Comparison of ENCODE assay signal across 8 cellular contexts in the genomic region with DNA sequence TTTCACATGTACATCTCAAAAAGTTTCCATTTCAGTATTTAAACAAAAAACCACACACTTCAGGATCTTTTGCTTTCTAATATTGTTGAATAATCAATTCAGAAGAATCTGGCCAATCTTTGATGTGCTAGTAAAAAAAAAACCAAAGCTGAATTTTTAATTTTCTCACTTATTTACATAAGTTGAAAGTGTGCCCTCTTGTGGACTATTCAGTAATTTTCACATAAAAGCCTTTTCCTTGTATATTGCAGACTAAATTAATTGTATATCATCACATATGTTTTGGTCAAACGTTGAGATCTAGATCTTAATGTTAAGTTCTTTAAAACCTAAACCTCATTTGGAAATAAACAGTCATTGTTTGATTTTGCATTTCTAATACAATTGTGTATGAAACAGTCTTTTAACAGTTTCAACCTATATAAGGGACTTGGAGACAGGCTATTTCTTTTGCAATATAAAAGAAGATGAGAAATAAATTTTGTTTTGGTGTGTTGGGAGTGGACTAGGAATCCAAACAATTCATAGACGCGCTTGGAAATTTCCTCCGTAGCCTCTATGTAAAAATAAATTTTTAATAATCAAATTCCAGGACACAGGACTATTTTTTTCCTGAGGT.
DNase-seq lines count a peak whose midpoint lies in the region; ATAC-seq and TF ChIP-seq lines count a peak whose summit lies in the region.

No MANE protein-coding gene starts in this region.

- no peak for ATAC-seq in SK-N-SH treated with all-trans-retinoic acid at 6 μM for 48 hours
- no peak for ATAC-seq in GM19328 (IDR thresholded peaks at IDR 0.05; ENCODE audit: unreplicated experiment)
- no peak for ATAC-seq in HG03442 (IDR thresholded peaks at IDR 0.05; ENCODE audit: unreplicated experiment)
- ATAC-seq in HG02852 (IDR thresholded peaks at IDR 0.05; ENCODE audit: unreplicated experiment), result no peak

- H3K27me3 ChIP-seq in SK-N-SH (ENCODE audit: insufficient read depth), result no peaks in the 10 kb centered on the region

- peak; percentile 44; the same call in 1 of the 2 replicates for TF ChIP-seq RAD21 in SK-N-SH (IDR thresholded peaks at IDR 0.05; ENCODE audit: low read length)

- peaks cover 94% of the 10 kb centered on the region for H3K79me2 ChIP-seq in SK-N-SH (ENCODE audit: insufficient read depth)

- H3K4me1 ChIP-seq in SK-N-SH (ENCODE audit: control insufficient read depth in 1 of 2, insufficient read depth in 2 of 2, low read depth in 1 of 2, low read length in 1 of 2), result peaks cover 5 to 38% of the 10 kb centered on the region in 2 experiments; a peak in 2 of 4 replicates

- 69% methylated on average over 4 of the region's 4 CpGs for WGBS in SK-N-SH (ENCODE audit: low lambda C conversion rate)

- H3K4me3 ChIP-seq in SK-N-SH (ENCODE audit: low read depth in 2 of 2, low read length in 1 of 2), result no peak overlapping the region

- H3K36me3 ChIP-seq in SK-N-SH (replicated peaks in 1 of 2; ENCODE audit: control insufficient read depth in 1 of 2, insufficient read depth in 2 of 2, low read length in 1 of 2), result peaks cover 0 to 13% of the 10 kb centered on the region in 2 experiments

- CTCF ChIA-PET in SK-N-SH (lab: Yijun Ruan, JAX), result interaction anchor here (0.6 to 1.9 kb wide), 11 partner anchors 10 to 229 kb away, joined by 3 to 16 read pairs (median 3); partner anchors contain the start of gene NIPBL

- POLR2A ChIA-PET in SK-N-SH (lab: Yijun Ruan, JAX), result no interaction called here

- H3K9me2 ChIP-seq in SK-N-SH, result no peaks in the 10 kb centered on the region

- no peak overlapping the region for H3K27ac ChIP-seq in SK-N-SH (ENCODE audit: low read depth in 2 of 2, low read length in 1 of 2)

- H2AFZ ChIP-seq in SK-N-SH (ENCODE audit: low read depth), result no peak overlapping the region

- H3K9ac ChIP-seq in SK-N-SH, result no peak overlapping the region

- DNase-seq in SK-N-SH (peak; percentile 12), NCI-H1694 (lab: John Stamatoyannopoulos, UW) (peak; percentile 83), amniotic epithelial cell (ENCODE audit: low read depth) (peak; percentile 70), left kidney (ENCODE audit: low read depth, low spot score) (peak; percentile 72)

- H3K4me2 ChIP-seq in SK-N-SH, result no peak overlapping the region

- no peak for TF ChIP-seq EP300 in SK-N-SH (IDR thresholded peaks at IDR 0.05; ENCODE audit: borderline replicate concordance in 1 of 2, low read depth in 1 of 2, low read length in 1 of 2)

- peak; percentile 79 for TF ChIP-seq CTCF in SK-N-SH (IDR thresholded peaks at IDR 0.05)

- H4K20me1 ChIP-seq in SK-N-SH (ENCODE audit: insufficient read depth), result peaks cover 62% of the 10 kb centered on the region

- no peaks in the 10 kb centered on the region for H3K9me3 ChIP-seq in SK-N-SH

- H3F3A ChIP-seq in SK-N-SH (replicated peaks; ENCODE audit: insufficient read depth), result peaks cover 26% of the 10 kb centered on the region

TF ChIP-seq in SK-N-SH, 30 proteins besides CTCF, POLR2A, EP300 and RAD21:
- 0 out of 2 replicates have a peak, but pooled peaks have one; percentile 8 for TF ChIP-seq SMC3 (IDR thresholded peaks at IDR 0.05; ENCODE audit: low read depth, low read length)
- no peak for TF ChIP-seq GATA2 (CRISPR knock-in tag; IDR thresholded peaks at IDR 0.05)
TF ChIP-seq in SK-N-SH: peak in this region for 1.

TF ChIP-seq in SK-N-SH treated with all-trans-retinoic acid at 6 μM for 48 hours, 23 proteins besides CTCF, POLR2A, EP300 and RAD21:
- TF ChIP-seq BACH2 (CRISPR knock-in tag; IDR thresholded peaks at IDR 0.05; ENCODE audit: borderline replicate concordance) (no peak), ESRRG (CRISPR knock-in tag; IDR thresholded peaks at IDR 0.05) (no peak), ZFP3 (CRISPR knock-in tag; IDR thresholded peaks at IDR 0.05) (no peak), ZNF565 (CRISPR knock-in tag; conservative IDR thresholded peaks at IDR 0.05; ENCODE audit: low read depth) (no peak), ISL1 (CRISPR knock-in tag; IDR thresholded peaks at IDR 0.05) (no peak), TSHZ2 (CRISPR knock-in tag; IDR thresholded peaks at IDR 0.05) (no peak), ZNF70 (CRISPR knock-in tag; IDR thresholded peaks at IDR 0.05) (no peak), ARNTL (CRISPR knock-in tag; IDR thresholded peaks at IDR 0.05; ENCODE audit: borderline replicate concordance, low read depth) (no peak), PPARA (CRISPR knock-in tag; IDR thresholded peaks at IDR 0.05; ENCODE audit: borderline replicate concordance) (no peak), RARB (CRISPR knock-in tag; IDR thresholded peaks at IDR 0.05) (no peak), CREB5 (CRISPR knock-in tag; IDR thresholded peaks at IDR 0.05; ENCODE audit: low read depth) (no peak), CSDC2 (CRISPR knock-in tag; IDR thresholded peaks at IDR 0.05) (no peak), GLIS3 (CRISPR knock-in tag; IDR thresholded peaks at IDR 0.05) (no peak), ZNF8 (CRISPR knock-in tag; IDR thresholded peaks at IDR 0.05) (no peak), POU6F1 (CRISPR knock-in tag; IDR thresholded peaks at IDR 0.05; ENCODE audit: borderline replicate concordance, low read depth) (no peak), TOX (CRISPR knock-in tag; IDR thresholded peaks at IDR 0.05; ENCODE audit: borderline replicate concordance) (no peak), SNAI2 (CRISPR knock-in tag; IDR thresholded peaks at IDR 0.05) (no peak), TCF4 (CRISPR knock-in tag; IDR thresholded peaks at IDR 0.05; ENCODE audit: borderline replicate concordance) (no peak), OSR1 (CRISPR knock-in tag; IDR thresholded peaks at IDR 0.05) (no peak), ZC3H10 (CRISPR knock-in tag; IDR thresholded peaks at IDR 0.05) (no peak)
TF ChIP-seq in SK-N-SH treated with all-trans-retinoic acid at 6 μM for 48 hours: peak in this region for 0.

Comparison
In these comparisons a context has a peak if more than half of its experiments do, and no peak if none do; other contexts are left out.
1. DNase-seq: peak in every context shown above with its lines; median percentile 83 in NCI-H1694; 72 in left kidney; 70 in amniotic epithelial cell; 12 in SK-N-SH.